In the genomic region with DNA sequence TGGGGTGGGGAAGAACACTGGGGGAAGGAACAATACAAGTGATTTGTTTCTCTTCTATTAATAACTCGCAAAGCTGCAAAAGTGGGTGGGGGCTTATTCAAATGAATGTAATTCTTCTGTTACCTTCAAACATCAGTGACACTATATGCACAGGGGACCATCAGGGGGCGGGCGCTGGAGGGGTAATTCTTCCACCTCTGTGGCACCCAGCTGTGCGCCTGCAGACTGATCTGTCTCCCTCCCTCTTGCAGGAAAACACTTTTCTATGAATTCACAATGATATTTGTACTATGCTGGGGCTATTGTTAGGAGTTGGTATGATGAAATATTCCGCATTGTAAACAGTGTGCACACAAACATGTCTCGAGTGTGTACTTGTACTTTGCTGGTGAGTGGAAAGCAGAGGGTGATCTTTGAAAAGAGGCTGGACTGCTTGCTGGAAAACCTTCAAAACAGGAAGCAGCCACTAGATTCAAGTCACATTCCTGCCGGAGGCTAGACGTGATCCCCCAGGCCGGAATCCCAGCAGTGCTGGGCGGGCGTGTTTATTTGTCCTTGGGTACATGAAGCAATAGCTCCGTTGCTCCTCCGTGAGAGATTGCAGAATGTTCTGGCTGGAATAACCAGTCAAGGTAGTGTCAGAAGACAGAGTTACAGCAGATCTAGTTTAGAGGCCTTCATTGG, we compare ENCODE assay signal across 9 cellular contexts. TPM values are rescaled to one million over a fixed set of nuclear protein-coding genes. Genes with fewer than 3 reads are reported as not detected.
A peak's percentile ranks its signal among the peaks of the same experiment; 100 is the strongest.
DNase-seq lines count a peak whose midpoint lies in the region; ATAC-seq and TF ChIP-seq lines count a peak whose summit lies in the region.
"Had no signal": no experiment of that assay in that cellular context is flagged by ENCODE, and none has a peak within 500 bp of the region (broad histone marks: within the 10 kb centered on the region; RNA-seq: fewer than 3 reads in every experiment).

No MANE protein-coding gene starts in this region.

- ATAC-seq in GM18868 (IDR thresholded peaks at IDR 0.05; ENCODE audit: unreplicated experiment) (no peak), HG03439 (IDR thresholded peaks at IDR 0.05; ENCODE audit: unreplicated experiment) (no peak)

- intact Hi-C loops in uterus (cut with DNase I; ENCODE audit: low total_unique reads): no loop called here

- no peak for TF ChIP-seq CTCF in uterus (IDR thresholded peaks at IDR 0.05)

- H3K4me3 ChIP-seq in uterus: no peak overlapping the region

- no peaks in the 10 kb centered on the region for H3K36me3 ChIP-seq in uterus

- H3K27ac ChIP-seq in cingulate gyrus (ENCODE audit: low read depth, low read length): peak overlapping the region; percentile 34
- peak overlapping the region; percentile 53 to 59 for H3K27ac ChIP-seq in uterus

- H3K4me1 ChIP-seq in uterus: no peaks in the 10 kb centered on the region

- DNase-seq in NCI-H2227 (lab: John Stamatoyannopoulos, UW; ENCODE audit: unreplicated experiment) (peak; percentile 17), NCI-H2227 treated with DMSO at 0.1 percent for 48 hours (lab: John Stamatoyannopoulos, UW) (no peak), medulla oblongata (ENCODE audit: extremely low spot score) (peak; percentile 36), uterus (peak; percentile 73 to 77)
- no peak for DNase-seq in activated CD8-positive, alpha-beta memory T cell treated with anti-CD3 and anti-CD28 coated beads, Interleukin-2, amount 50 U/mL, for 48 hours
- DNase-seq: activated gamma-delta T cell had no signal

- no peaks in the 10 kb centered on the region for H3K9me3 ChIP-seq in uterus

- TF ChIP-seq POLR2A in uterus (IDR thresholded peaks at IDR 0.05): peak in 1 of 2 donors; percentile 19

- no peaks in the 10 kb centered on the region for H3K27me3 ChIP-seq in uterus

RNA-seq across cellular contexts. Expression of a gene that starts 15.8 kb away (rescaled TPM):
- 100 to 1,000 TPM in 1 of 4 donors, 10 to 100 TPM in 3; 17.1 to 122 (median 31.6) TPM for total RNA-seq in uterus

Comparison
In these comparisons a context has a peak if more than half of its experiments do, and no peak if none do; other contexts are left out.
1. DNase-seq: peak in NCI-H2227 (single experiment), medulla oblongata (single experiment) and uterus (2 of 2); none in NCI-H2227 treated with DMSO at 0.1 percent for 48 hours (single experiment) and activated CD8-positive, alpha-beta memory T cell treated with anti-CD3 and anti-CD28 coated beads, Interleukin-2, amount 50 U/mL, for 48 hours (single experiment).